ENCODE assay signal across 17 cellular contexts in the genomic region with DNA sequence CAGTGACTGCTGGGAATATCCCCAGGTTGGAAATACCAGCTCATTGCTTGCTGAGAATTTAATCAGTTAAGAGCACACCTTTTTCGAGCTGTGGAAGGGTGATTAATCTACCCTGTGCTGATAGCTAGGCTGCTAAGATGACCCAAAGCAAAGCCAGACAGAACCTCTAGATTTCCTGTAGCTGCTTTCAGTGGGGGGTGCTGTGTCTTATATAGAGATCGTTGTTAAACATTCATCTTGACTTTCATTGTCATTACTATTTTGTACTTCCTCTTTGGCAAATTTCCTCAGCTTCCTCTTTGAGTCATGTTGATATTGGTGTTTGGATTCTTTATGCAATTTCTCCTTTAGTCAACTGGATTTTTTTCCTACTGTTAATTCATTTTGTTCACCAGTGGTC.
DNase-seq lines count a peak whose midpoint lies in the region; ATAC-seq and TF ChIP-seq lines count a peak whose summit lies in the region.
"Had no signal": no experiment of that assay in that cellular context is flagged by ENCODE, and none has a peak within 500 bp of the region (broad histone marks: within the 10 kb centered on the region; RNA-seq: fewer than 3 reads in every experiment).

No MANE protein-coding gene starts in this region.

- H3K4me2 ChIP-seq in SK-N-SH (no peak overlapping the region), OCI-LY3 (ENCODE audit: low read length) (peak overlapping the region; percentile 45)

- H3F3A ChIP-seq in SK-N-SH (replicated peaks; ENCODE audit: insufficient read depth) = no peaks in the 10 kb centered on the region

- H3K27me3 ChIP-seq in SK-N-SH (ENCODE audit: insufficient read depth) (no peaks in the 10 kb centered on the region), OCI-LY3 (ENCODE audit: low read depth, low read length) (no peaks in the 10 kb centered on the region)

- no peak for TF ChIP-seq RAD21 in SK-N-SH (IDR thresholded peaks at IDR 0.05; ENCODE audit: low read length)

- H3K9me3 ChIP-seq in SK-N-SH = no peaks in the 10 kb centered on the region
- H3K9me3 ChIP-seq in OCI-LY3 (ENCODE audit: insufficient read depth, low read length) = no peaks in the 10 kb centered on the region

- H2AFZ ChIP-seq in SK-N-SH (ENCODE audit: low read depth) = no peak overlapping the region
- no peak overlapping the region for H2AFZ ChIP-seq in OCI-LY3 (ENCODE audit: low read depth, low read length)

- no peaks in the 10 kb centered on the region for H3K27me3 Mint-ChIP-seq in activated naive CD8-positive, alpha-beta T cell treated with anti-CD3 and anti-CD28 coated beads, Interleukin-2, amount 50 U/mL, for 24 hours
- H3K27me3 Mint-ChIP-seq: activated naive CD8-positive, alpha-beta T cell; central memory CD8-positive, alpha-beta T cell; IgD-negative memory B cell had no signal

- H3K4me1 Mint-ChIP-seq in activated naive CD8-positive, alpha-beta T cell treated with anti-CD3 and anti-CD28 coated beads, Interleukin-2, amount 50 U/mL, for 24 hours = no peaks in the 10 kb centered on the region
- H3K4me1 Mint-ChIP-seq: central memory CD8-positive, alpha-beta T cell had no signal

- H3K36me3 ChIP-seq in SK-N-SH (replicated peaks in 1 of 2; ENCODE audit: control insufficient read depth in 1 of 2, insufficient read depth in 2 of 2, low read length in 1 of 2) (no peaks in the 10 kb centered on the region), OCI-LY3 (replicated peaks; ENCODE audit: low read depth, low read length) (no peaks in the 10 kb centered on the region)

- no peak for TF ChIP-seq CTCF in SK-N-SH (IDR thresholded peaks at IDR 0.05)
- no peak for TF ChIP-seq CTCF in OCI-LY3 (IDR thresholded peaks at IDR 0.05; ENCODE audit: low read depth, low read length)
- no peak for TF ChIP-seq CTCF in fibroblast of mammary gland (conservative IDR thresholded peaks at IDR 0.05; ENCODE audit: control insufficient read depth, insufficient read depth, low read depth, low read length)

- POLR2A ChIA-PET in SK-N-SH (lab: Yijun Ruan, JAX) = no interaction called here

- peak; percentile 42; the same call in 2 of the 3 replicates for ATAC-seq in SK-N-SH treated with all-trans-retinoic acid at 6 μM for 48 hours
- ATAC-seq in activated naive CD8-positive, alpha-beta T cell treated with anti-CD3 and anti-CD28 coated beads, Interleukin-2, amount 50 U/mL, for 24 hours = no peak
- ATAC-seq: left ventricle myocardium superior had no signal

- H3K9ac ChIP-seq in SK-N-SH = no peak overlapping the region
- H3K9ac ChIP-seq in OCI-LY3 (ENCODE audit: low read length) = no peak overlapping the region

- WGBS in SK-N-SH (ENCODE audit: low lambda C conversion rate) = 55% methylated on average over 2 of the region's 2 CpGs

- no peak for TF ChIP-seq EP300 in SK-N-SH (IDR thresholded peaks at IDR 0.05; ENCODE audit: borderline replicate concordance in 1 of 2, low read depth in 1 of 2, low read length in 1 of 2)

- H3K4me1 ChIP-seq in SK-N-SH (ENCODE audit: control insufficient read depth in 1 of 2, insufficient read depth in 2 of 2, low read depth in 1 of 2, low read length in 1 of 2) (peaks cover 0 to 4% of the 10 kb centered on the region in 2 experiments; a peak in 2 of 4 replicates), OCI-LY3 (ENCODE audit: low read length) (peaks cover 17% of the 10 kb centered on the region)

- H3K36me3 Mint-ChIP-seq in activated naive CD8-positive, alpha-beta T cell treated with anti-CD3 and anti-CD28 coated beads, Interleukin-2, amount 50 U/mL, for 24 hours (ENCODE audit: low read depth) = peaks cover 1% of the 10 kb centered on the region
- H3K36me3 Mint-ChIP-seq: IgD-negative memory B cell had no signal

- H3K27ac Mint-ChIP-seq in activated naive CD8-positive, alpha-beta T cell treated with anti-CD3 and anti-CD28 coated beads, Interleukin-2, amount 50 U/mL, for 24 hours = no peak overlapping the region
- H3K27ac Mint-ChIP-seq: activated naive CD8-positive, alpha-beta T cell; IgD-negative memory B cell; nephron progenitor cell had no signal

- H4K20me1 ChIP-seq in SK-N-SH (ENCODE audit: insufficient read depth) (no peaks in the 10 kb centered on the region), OCI-LY3 (ENCODE audit: insufficient read depth, low read length) (no peaks in the 10 kb centered on the region)

- DNase-seq in SK-N-SH (no peak), fibroblast of mammary gland (ENCODE audit: low read depth) (peak; percentile 38), renal cortical epithelial cell (ENCODE audit: low read depth) (peak; percentile 34), SHP77 (lab: John Stamatoyannopoulos, UW) (no peak), OCI-M2 (lab: John Stamatoyannopoulos, UW; ENCODE audit: unreplicated experiment) (no peak)
- no peak for DNase-seq in activated naive CD8-positive, alpha-beta T cell treated with anti-CD3 and anti-CD28 coated beads, Interleukin-2, amount 50 U/mL, for 24 hours
- DNase-seq: activated CD4-positive, CD25-positive, alpha-beta regulatory T cell treated with anti-CD3 and anti-CD28 coated beads, Interleukin-2, amount 50 U/mL, for 72 hours; activated CD8-positive, alpha-beta memory T cell treated with anti-CD3 and anti-CD28 coated beads, Interleukin-2, amount 50 U/mL, for 48 hours; left ventricle myocardium superior; NCI-H1930; nephron progenitor cell had no signal

- H3K9me2 ChIP-seq in SK-N-SH = no peaks in the 10 kb centered on the region

- H3K79me2 ChIP-seq in SK-N-SH (ENCODE audit: insufficient read depth) = no peaks in the 10 kb centered on the region
- no peaks in the 10 kb centered on the region for H3K79me2 ChIP-seq in OCI-LY3 (ENCODE audit: low read length)

- H3K4me3 Mint-ChIP-seq in activated naive CD8-positive, alpha-beta T cell treated with anti-CD3 and anti-CD28 coated beads, Interleukin-2, amount 50 U/mL, for 24 hours = no peak overlapping the region
- H3K4me3 Mint-ChIP-seq: activated naive CD8-positive, alpha-beta T cell; central memory CD8-positive, alpha-beta T cell; nephron progenitor cell had no signal

- H3K27ac ChIP-seq in SK-N-SH (ENCODE audit: low read depth in 2 of 2, low read length in 1 of 2) (no peak overlapping the region), OCI-LY3 (ENCODE audit: low read length) (no peak overlapping the region)
- H3K27ac ChIP-seq: 22Rv1 had no signal

- H3K4me3 ChIP-seq in SK-N-SH (ENCODE audit: low read depth in 2 of 2, low read length in 1 of 2) (no peak overlapping the region), OCI-LY3 (ENCODE audit: low read length) (no peak overlapping the region), fibroblast of mammary gland (ENCODE audit: control insufficient read depth, low read depth, low read length) (no peak overlapping the region)

- no peaks in the 10 kb centered on the region for H3K9me3 Mint-ChIP-seq in activated naive CD8-positive, alpha-beta T cell treated with anti-CD3 and anti-CD28 coated beads, Interleukin-2, amount 50 U/mL, for 24 hours
- H3K9me3 Mint-ChIP-seq: central memory CD8-positive, alpha-beta T cell; IgD-negative memory B cell; nephron progenitor cell had no signal

- CTCF ChIA-PET in SK-N-SH (lab: Yijun Ruan, JAX) = interaction anchor here (0.9 to 1.3 kb wide), 2 partner anchors 9 to 25 kb away, joined by 3 to 5 read pairs; no protein-coding TSS in a partner anchor

TF ChIP-seq in SK-N-SH treated with all-trans-retinoic acid at 6 μM for 48 hours, 23 proteins besides CTCF, POLR2A, EP300 and RAD21 (continues in another document):
- no peak for TF ChIP-seq BACH2 (CRISPR knock-in tag; IDR thresholded peaks at IDR 0.05; ENCODE audit: borderline replicate concordance)
- TF ChIP-seq POU6F1 (CRISPR knock-in tag; IDR thresholded peaks at IDR 0.05; ENCODE audit: borderline replicate concordance, low read depth) = no peak

TF ChIP-seq in SK-N-SH, 30 proteins besides CTCF, POLR2A, EP300 and RAD21 (continues in another document):
- TF ChIP-seq MEF2A (IDR thresholded peaks at IDR 0.05; ENCODE audit: borderline replicate concordance, low read depth) = no peak
- TF ChIP-seq FOSL2 (IDR thresholded peaks at IDR 0.05; ENCODE audit: borderline replicate concordance, low read depth) = no peak
- TF ChIP-seq MAX (IDR thresholded peaks at IDR 0.05; ENCODE audit: low read depth) = no peak
- no peak for TF ChIP-seq NFIC (IDR thresholded peaks at IDR 0.05; ENCODE audit: borderline replicate concordance)
- TF ChIP-seq GABPA (IDR thresholded peaks at IDR 0.05; ENCODE audit: low read depth) = no peak
- TF ChIP-seq YY1 (IDR thresholded peaks at IDR 0.05; ENCODE audit: low read depth) = no peak
- TF ChIP-seq GATA2 (CRISPR knock-in tag; IDR thresholded peaks at IDR 0.05) = no peak
- TF ChIP-seq TCF12 (IDR thresholded peaks at IDR 0.05) = no peak
- no peak for TF ChIP-seq ELF1 (IDR thresholded peaks at IDR 0.05)
- no peak for TF ChIP-seq SIN3A (IDR thresholded peaks at IDR 0.05; ENCODE audit: borderline replicate concordance, low read depth, low read length)
- no peak for TF ChIP-seq REST (IDR thresholded peaks at IDR 0.05; ENCODE audit: low read depth, low read length)

Comparison
In these comparisons a context has a peak if more than half of its experiments do, and no peak if none do; other contexts are left out.
1. DNase-seq: peak in fibroblast of mammary gland (single experiment) and renal cortical epithelial cell (single experiment); none in SK-N-SH (single experiment), SHP77 (0 of 2), OCI-M2 (single experiment) and activated naive CD8-positive, alpha-beta T cell treated with anti-CD3 and anti-CD28 coated beads, Interleukin-2, amount 50 U/mL, for 24 hours (single experiment).